24 cellular contexts compared by ENCODE assay signal in genomic region chrX:119089619-119090018, GRCh38. TPM values are rescaled to one million over a fixed set of nuclear protein-coding genes. Genes with fewer than 3 reads are reported as not detected.
"Had no signal": no experiment of that assay in that cellular context is flagged by ENCODE, and none has a peak within 500 bp of the region (broad histone marks: within the 10 kb centered on the region; RNA-seq: fewer than 3 reads in every experiment).

No MANE protein-coding gene starts in this region.

- H3K4me1 ChIP-seq: esophagus muscularis mucosa, gastrocnemius medialis, left ventricle myocardium inferior, lower lobe of right lung, psoas muscle, right lobe of liver, stomach had no signal

- H3K27me3 ChIP-seq: esophagus muscularis mucosa, gastrocnemius medialis, neutrophil, right lobe of liver, stomach had no signal

- ATAC-seq: effector memory CD8-positive, alpha-beta T cell; gastrocnemius medialis; left cardiac atrium; lower lobe of right lung; naive thymus-derived CD8-positive, alpha-beta T cell; psoas muscle; right lobe of liver; stimulated activated effector memory CD8-positive, alpha-beta T cell treated with anti-CD3 and anti-CD28 coated beads, Interleukin-12 subunit alpha, Interleukin-12 subunit beta, amount 100 ng/mL, for 72 hours had no signal

- H3K4me1 Mint-ChIP-seq: immature natural killer cell; stimulated activated effector memory CD8-positive, alpha-beta T cell treated with anti-CD3 and anti-CD28 coated beads, Interleukin-12 subunit alpha, Interleukin-12 subunit beta, amount 100 ng/mL, for 72 hours had no signal

- H3K27ac Mint-ChIP-seq: dendritic cell treated with granulocyte-macrophage colony-stimulating factor and Interleukin-4, amounts not matched to agents 40 ng/mL and 50 ng/mL, for 4 days; effector memory CD8-positive, alpha-beta T cell; immature natural killer cell; naive thymus-derived CD8-positive, alpha-beta T cell; stimulated activated effector memory CD8-positive, alpha-beta T cell treated with anti-CD3 and anti-CD28 coated beads, Interleukin-12 subunit alpha, Interleukin-12 subunit beta, amount 100 ng/mL, for 72 hours had no signal

- H3K9me3 Mint-ChIP-seq: dendritic cell treated with granulocyte-macrophage colony-stimulating factor and Interleukin-4, amounts not matched to agents 40 ng/mL and 50 ng/mL, for 4 days; effector memory CD8-positive, alpha-beta T cell; immature natural killer cell; naive thymus-derived CD8-positive, alpha-beta T cell; stimulated activated effector memory CD8-positive, alpha-beta T cell treated with anti-CD3 and anti-CD28 coated beads, Interleukin-12 subunit alpha, Interleukin-12 subunit beta, amount 100 ng/mL, for 72 hours had no signal

- DNase-seq: effector memory CD8-positive, alpha-beta T cell; gastrocnemius medialis; immature natural killer cell; left cardiac atrium; left ventricle myocardium inferior; lower lobe of right lung; naive thymus-derived CD8-positive, alpha-beta T cell; psoas muscle; retina; right lobe of liver; stimulated activated CD4-positive, alpha-beta T cell treated with anti-CD3 and anti-CD28 coated beads, Interleukin-4, amount 100 ng/mL, for 1 hour; stimulated activated CD8-positive, alpha-beta memory T cell treated with anti-CD3 and anti-CD28 coated beads, Interleukin-4, amount 100 ng/mL, for 48 hours; stomach; substantia nigra; trophoblast cell had no signal

- H3K27ac ChIP-seq: epithelial cell of prostate, esophagus muscularis mucosa, gastrocnemius medialis, left ventricle myocardium inferior, lower lobe of right lung, neutrophil, psoas muscle, right lobe of liver, stomach had no signal

- H3K4me3 Mint-ChIP-seq: dendritic cell treated with granulocyte-macrophage colony-stimulating factor and Interleukin-4, amounts not matched to agents 40 ng/mL and 50 ng/mL, for 4 days; effector memory CD8-positive, alpha-beta T cell; immature natural killer cell; naive thymus-derived CD8-positive, alpha-beta T cell; stimulated activated effector memory CD8-positive, alpha-beta T cell treated with anti-CD3 and anti-CD28 coated beads, Interleukin-12 subunit alpha, Interleukin-12 subunit beta, amount 100 ng/mL, for 72 hours had no signal

- H3K4me3 ChIP-seq: esophagus muscularis mucosa, gastrocnemius medialis, left ventricle myocardium inferior, lower lobe of right lung, psoas muscle, right lobe of liver, stomach had no signal

- H3K36me3 ChIP-seq: esophagus muscularis mucosa, gastrocnemius medialis, left ventricle myocardium inferior, lower lobe of right lung, neutrophil, right lobe of liver, stomach had no signal

- H3K36me3 Mint-ChIP-seq: immature natural killer cell; naive thymus-derived CD8-positive, alpha-beta T cell; stimulated activated effector memory CD8-positive, alpha-beta T cell treated with anti-CD3 and anti-CD28 coated beads, Interleukin-12 subunit alpha, Interleukin-12 subunit beta, amount 100 ng/mL, for 72 hours had no signal

RNA-seq across cellular contexts. Expression of gene CT47C1, which starts 16.8 kb away (rescaled TPM):
- polyA plus RNA-seq: immature natural killer cell; keratinocyte; naive thymus-derived CD8-positive, alpha-beta T cell; neural cell; psoas muscle; stomach; thymus; urinary bladder had no signal

RNA-seq across cellular contexts. Expression of gene KIAA1210, which starts 38.0 kb away (rescaled TPM):
- polyA plus RNA-seq: immature natural killer cell; keratinocyte; naive thymus-derived CD8-positive, alpha-beta T cell; neural cell; psoas muscle; stomach had no signal
